In genomic region chr7:83861-84632, GRCh38 we compare ENCODE assay signal across 18 cellular contexts.
A peak's percentile ranks its signal among the peaks of the same experiment; 100 is the strongest.
DNase-seq lines count a peak whose midpoint lies in the region; ATAC-seq and TF ChIP-seq lines count a peak whose summit lies in the region.
"Had no signal": no experiment of that assay in that cellular context is flagged by ENCODE, and none has a peak within 500 bp of the region (broad histone marks: within the 10 kb centered on the region; RNA-seq: fewer than 3 reads in every experiment).

No MANE protein-coding gene starts in this region.

- peak overlapping the region; percentile 93 to 100 (median 98); a peak in 21 of 22 replicates for H3K4me2 ChIP-seq in BLaER1 treated with 17β-estradiol and CSF1 and Interleukin-3, amounts not matched to agents 10 nM and 100 nM
- no peak overlapping the region for H3K4me2 ChIP-seq in hepatocyte
- H3K4me2 ChIP-seq: PC-9 had no signal

- peak; percentile 1 for DNase-seq in Daoy (ENCODE audit: low read depth)
- DNase-seq in hepatocyte (ENCODE audit: low spot score): peak; percentile 2
- DNase-seq in posterior vena cava (ENCODE audit: low spot score): peak; percentile 49
- no peak for DNase-seq in activated CD4-positive, alpha-beta T cell treated with anti-CD3 and anti-CD28 coated beads, Interleukin-2, amount 50 U/mL, for 1 hour
- DNase-seq in 8988T: no peak
- DNase-seq: BE2C; CD8-positive, alpha-beta T cell; DMS79; GM23248; KG1; NCI-H1417 treated with DMSO at 0.1 percent for 48 hours; NCI-H1930; NCI-H2171 treated with DMSO at 0.1 percent for 48 hours; NCI-H446 treated with DMSO at 0.1 percent for 48 hours; PC-9 had no signal

- no peaks in the 10 kb centered on the region for H3K36me3 ChIP-seq in BLaER1 treated with 17β-estradiol and CSF1 and Interleukin-3, amounts not matched to agents 10 nM and 100 nM
- no peaks in the 10 kb centered on the region for H3K36me3 ChIP-seq in hepatocyte (replicated peaks; ENCODE audit: insufficient read depth, low read depth)
- H3K36me3 ChIP-seq: BE2C had no signal

- intact Hi-C loops in posterior vena cava (cut with DNase I): no loop called here

- H4K20me1 ChIP-seq in BLaER1 treated with 17β-estradiol and CSF1 and Interleukin-3, amounts not matched to agents 10 nM and 100 nM: no peaks in the 10 kb centered on the region
- no peaks in the 10 kb centered on the region for H4K20me1 ChIP-seq in hepatocyte (ENCODE audit: insufficient read depth, poor library complexity, severe bottlenecking)

- no peaks in the 10 kb centered on the region for H3K79me2 ChIP-seq in hepatocyte

- peaks cover 98 to 100% (median 99%) of the 10 kb centered on the region in 10 experiments for H3K4me1 ChIP-seq in BLaER1 treated with 17β-estradiol and CSF1 and Interleukin-3, amounts not matched to agents 10 nM and 100 nM
- peaks cover 32% of the 10 kb centered on the region for H3K4me1 ChIP-seq in hepatocyte (ENCODE audit: insufficient read depth)
- H3K4me1 ChIP-seq: BE2C had no signal

- H3K4me3 ChIP-seq in BLaER1 treated with 17β-estradiol and CSF1 and Interleukin-3, amounts not matched to agents 10 nM and 100 nM: no peak overlapping the region
- no peak overlapping the region for H3K4me3 ChIP-seq in hepatocyte
- H3K4me3 ChIP-seq: GM23248, PC-9, SK-N-MC had no signal

- TF ChIP-seq CTCF in hepatocyte (IDR thresholded peaks at IDR 0.05; ENCODE audit: poor library complexity): no peak

- H3K9me3 ChIP-seq in BLaER1 treated with 17β-estradiol and CSF1 and Interleukin-3, amounts not matched to agents 10 nM and 100 nM (replicated peaks in 1 of 11): no peaks in the 10 kb centered on the region
- H3K9me3 ChIP-seq in hepatocyte (ENCODE audit: low read depth): no peaks in the 10 kb centered on the region
- H3K9me3 ChIP-seq: BE2C had no signal

- no peak for ATAC-seq in GM21381 (IDR thresholded peaks at IDR 0.05; ENCODE audit: unreplicated experiment)
- ATAC-seq: CD8-positive, alpha-beta T cell had no signal

- WGBS in hepatocyte (ENCODE audit: low lambda C conversion rate, missing lambda C conversion rate): 93% methylated on average over 25 of the region's 25 CpGs

- no peaks in the 10 kb centered on the region for H3K9me2 ChIP-seq in hepatocyte (replicated peaks; ENCODE audit: insufficient read depth)

- H2AFZ ChIP-seq in hepatocyte: no peak overlapping the region
- H2AFZ ChIP-seq: GM23248, PC-9 had no signal

- H3K9ac ChIP-seq in BLaER1 treated with 17β-estradiol and CSF1 and Interleukin-3, amounts not matched to agents 10 nM and 100 nM: peak overlapping the region in 4 of 11 experiments; percentile 28 to 55 (median 36); a peak in 6 of 22 replicates
- H3K9ac ChIP-seq: GM23248 had no signal

- H3K27ac ChIP-seq in BLaER1 treated with 17β-estradiol and CSF1 and Interleukin-3, amounts not matched to agents 10 nM and 100 nM: peak overlapping the region in 7 of 11 experiments; percentile 14 to 84 (median 41); a peak in 12 of 22 replicates
- H3K27ac ChIP-seq in hepatocyte: peak overlapping the region; percentile 58
- H3K27ac ChIP-seq: GM23248, PC-9, SK-N-MC had no signal

- H3K27me3 ChIP-seq in BLaER1 treated with 17β-estradiol and CSF1 and Interleukin-3, amounts not matched to agents 10 nM and 100 nM: no peaks in the 10 kb centered on the region
- H3K27me3 ChIP-seq in hepatocyte: no peaks in the 10 kb centered on the region
- H3K27me3 ChIP-seq: BE2C had no signal

Comparison
In these comparisons a context has a peak if more than half of its experiments do, and no peak if none do; other contexts are left out.
1. DNase-seq: peak in Daoy (single experiment), hepatocyte (single experiment) and posterior vena cava (single experiment); none in activated CD4-positive, alpha-beta T cell treated with anti-CD3 and anti-CD28 coated beads, Interleukin-2, amount 50 U/mL, for 1 hour (single experiment) and 8988T (single experiment).